ENCODE assay signal across 8 cellular contexts in genomic region chr2:39119732-39120520, GRCh38. TPM values are rescaled to one million over a fixed set of nuclear protein-coding genes. Genes with fewer than 3 reads are reported as not detected.
DNase-seq lines count a peak whose midpoint lies in the region; ATAC-seq and TF ChIP-seq lines count a peak whose summit lies in the region.

No MANE protein-coding gene starts in this region.

- ATAC-seq in GM18868 (IDR thresholded peaks at IDR 0.05; ENCODE audit: unreplicated experiment): peak; percentile 35
- ATAC-seq in HG03103 (IDR thresholded peaks at IDR 0.05; ENCODE audit: low read depth, unreplicated experiment): peak; percentile 29

- peaks cover 0 to 5% (median 0%) of the 10 kb centered on the region in 4 donors for H3K36me3 ChIP-seq in esophagus muscularis mucosa
- peaks cover 0 to 4% (median 0%) of the 10 kb centered on the region in 4 donors for H3K36me3 ChIP-seq in stomach

- peaks cover 37 to 66% (median 63%) of the 10 kb centered on the region in 4 donors for H3K4me1 ChIP-seq in esophagus muscularis mucosa
- peaks cover 40 to 75% (median 49%) of the 10 kb centered on the region in 4 donors for H3K4me1 ChIP-seq in stomach

- 0% methylated on average over 32 of the region's 63 CpGs for WGBS in esophagus muscularis mucosa
- 0 to 2% (median 1%) methylated on average over 17 to 63 of the region's 63 CpGs for WGBS in stomach, 5 donors

- intact Hi-C loops in esophagus muscularis mucosa (cut with DNase I): loop anchor here (1.0 to 10.0 kb wide), 3 partner anchors 53 to 515 kb away; partner anchors contain the start of gene HNRNPLL
- intact Hi-C loops in stomach (cut with DNase I; ENCODE audit: low total_unique reads): loop anchor here (10.0 kb wide), 1 partner anchor 105 kb away; no protein-coding TSS in a partner anchor

- H3K4me3 ChIP-seq in esophagus muscularis mucosa: peak overlapping the region; percentile 80 to 94 (median 93)
- H3K4me3 ChIP-seq in stomach: peak overlapping the region; percentile 83 to 97 (median 86)

- H3K27ac ChIP-seq in esophagus muscularis mucosa (replicated peaks in 1 of 4) (peak overlapping the region; percentile 94 to 97 (median 95)), stomach (peak overlapping the region; percentile 95 to 98 (median 97))

- H3K9me3 ChIP-seq in esophagus muscularis mucosa (no peaks in the 10 kb centered on the region), stomach (no peaks in the 10 kb centered on the region)

- peak; percentile 43 for DNase-seq in Ammon's horn (ENCODE audit: low spot score)
- DNase-seq in NOMO-1 (lab: John Stamatoyannopoulos, UW; ENCODE audit: unreplicated experiment in 2 of 2): peak; percentile 44 to 67
- peak; percentile 73 to 78 for DNase-seq in activated T-cell treated with anti-CD3 and anti-CD28 coated beads, Interleukin-2, amount 50 U/mL, for 48 hours
- no peak for DNase-seq in esophagus muscularis mucosa (ENCODE audit: extremely low spot score)
- DNase-seq in myocyte (ENCODE audit: low read depth): peak; percentile 64
- peak; percentile 70 for DNase-seq in stomach

- TF ChIP-seq POLR2A in esophagus muscularis mucosa (IDR thresholded peaks at IDR 0.05; ENCODE audit: low read depth) (no peak), stomach (IDR thresholded peaks at IDR 0.05) (no peak)

- TF ChIP-seq EP300 in esophagus muscularis mucosa (IDR thresholded peaks at IDR 0.05) (no peak), stomach (IDR thresholded peaks at IDR 0.05) (no peak)

- TF ChIP-seq CTCF in esophagus muscularis mucosa (IDR thresholded peaks at IDR 0.05): peak; percentile 43 to 53 (median 50)
- TF ChIP-seq CTCF in stomach (IDR thresholded peaks at IDR 0.05): peak in 2 of 7 experiments; percentile 12 to 42

- H3K27me3 ChIP-seq in esophagus muscularis mucosa (no peaks in the 10 kb centered on the region), stomach (no peaks in the 10 kb centered on the region)

RNA-seq across cellular contexts. Expression of gene SOS1, which starts 0.9 kb away (rescaled TPM):
- total RNA-seq in esophagus muscularis mucosa (10 to 100 TPM; 33.3 to 48.6 (median 35.7) TPM), myocyte (22.4 and 23.7 TPM in 2 replicates), stomach (10 to 100 TPM in 4 of 5 donors, 1 to 10 TPM in 1; 5.2 to 46.4 (median 39.7) TPM)
- polyA plus RNA-seq in myocyte (2012): 8.4 TPM
- polyA plus RNA-seq in stomach: 1 to 10 TPM; 4.5 to 6.3 (median 6.3) TPM
